In genomic region chr14:94394025-94394493, GRCh38 we compare ENCODE assay signal across 1 cellular context.
TF ChIP-seq lines count a peak whose summit lies in the region.

No MANE protein-coding gene starts in this region.

TF ChIP-seq in HepG2, 621 proteins besides CTCF, POLR2A, EP300 and RAD21 (continued from another document and continues in another):
- TF ChIP-seq TFAP4 (IDR thresholded peaks at IDR 0.05; ENCODE audit: borderline replicate concordance, low read depth) (no peak), MED1 (CRISPR knock-in tag; IDR thresholded peaks at IDR 0.05) (peak; percentile 76; the same call in 1 of the 2 replicates), NFE2 (CRISPR knock-in tag; IDR thresholded peaks at IDR 0.05) (no peak), ZNF670 (CRISPR knock-in tag; IDR thresholded peaks at IDR 0.05; ENCODE audit: borderline replicate concordance) (no peak), ZNF598 (CRISPR knock-in tag; IDR thresholded peaks at IDR 0.05; ENCODE audit: borderline replicate concordance) (no peak), FOXJ3 (CRISPR knock-in tag; IDR thresholded peaks at IDR 0.05; ENCODE audit: borderline replicate concordance) (no peak), CEBPZ (IDR thresholded peaks at IDR 0.05; ENCODE audit: low read length) (no peak), ZNF18 (CRISPR knock-in tag; IDR thresholded peaks at IDR 0.05; ENCODE audit: insufficient replicate concordance) (no peak), ZNF296 (CRISPR knock-in tag; conservative IDR thresholded peaks at IDR 0.05) (no peak), FOXO4 (CRISPR knock-in tag; conservative IDR thresholded peaks at IDR 0.05) (no peak), IRF9 (CRISPR knock-in tag; IDR thresholded peaks at IDR 0.05; ENCODE audit: borderline replicate concordance) (no peak), ZNF773 (CRISPR knock-in tag; IDR thresholded peaks at IDR 0.05; ENCODE audit: borderline replicate concordance) (no peak), BORCS8-MEF2B (CRISPR knock-in tag; IDR thresholded peaks at IDR 0.05) (no peak), RFX5 (IDR thresholded peaks at IDR 0.05; ENCODE audit: low read depth, low read length) (no peak), RFX1 (IDR thresholded peaks at IDR 0.05) (no peak), ZNF557 (CRISPR knock-in tag; IDR thresholded peaks at IDR 0.05) (no peak), PATZ1 (CRISPR knock-in tag; IDR thresholded peaks at IDR 0.05) (no peak), ZZZ3 (CRISPR knock-in tag; IDR thresholded peaks at IDR 0.05; ENCODE audit: borderline replicate concordance) (no peak), TBL1XR1 (IDR thresholded peaks at IDR 0.05; ENCODE audit: borderline replicate concordance, low read length, partially characterized antibody) (no peak), POGZ (CRISPR knock-in tag; IDR thresholded peaks at IDR 0.05) (no peak), ZNF574 (CRISPR knock-in tag; IDR thresholded peaks at IDR 0.05) (no peak), FOXK2 (IDR thresholded peaks at IDR 0.05) (no peak), ZBTB25 (CRISPR knock-in tag; IDR thresholded peaks at IDR 0.05) (0 out of 2 replicates have a peak, but pooled peaks have one; percentile 21), RERE (CRISPR knock-in tag; IDR thresholded peaks at IDR 0.05; ENCODE audit: low read depth) (no peak), ZNF816 (CRISPR knock-in tag; IDR thresholded peaks at IDR 0.05; ENCODE audit: borderline replicate concordance) (no peak), ZSCAN9 (CRISPR knock-in tag; IDR thresholded peaks at IDR 0.05; ENCODE audit: borderline replicate concordance) (no peak), RORA (CRISPR knock-in tag; IDR thresholded peaks at IDR 0.05) (no peak), SMC3 (IDR thresholded peaks at IDR 0.05; ENCODE audit: low read length) (no peak), ZNF136 (CRISPR knock-in tag; IDR thresholded peaks at IDR 0.05; ENCODE audit: low read depth) (no peak), SNRNP70 (IDR thresholded peaks at IDR 0.05; ENCODE audit: low read depth, low read length) (no peak), ZNF143 (CRISPR knock-in tag; IDR thresholded peaks at IDR 0.05) (no peak), TFDP2 (CRISPR knock-in tag; IDR thresholded peaks at IDR 0.05) (no peak), HMGA1 (CRISPR knock-in tag; conservative IDR thresholded peaks at IDR 0.05) (no peak), SMAD9 (CRISPR knock-in tag; IDR thresholded peaks at IDR 0.05) (no peak), YEATS4 (CRISPR knock-in tag; IDR thresholded peaks at IDR 0.05; ENCODE audit: borderline replicate concordance) (no peak)
